ENCODE assay signal across 8 cellular contexts in the genomic region with DNA sequence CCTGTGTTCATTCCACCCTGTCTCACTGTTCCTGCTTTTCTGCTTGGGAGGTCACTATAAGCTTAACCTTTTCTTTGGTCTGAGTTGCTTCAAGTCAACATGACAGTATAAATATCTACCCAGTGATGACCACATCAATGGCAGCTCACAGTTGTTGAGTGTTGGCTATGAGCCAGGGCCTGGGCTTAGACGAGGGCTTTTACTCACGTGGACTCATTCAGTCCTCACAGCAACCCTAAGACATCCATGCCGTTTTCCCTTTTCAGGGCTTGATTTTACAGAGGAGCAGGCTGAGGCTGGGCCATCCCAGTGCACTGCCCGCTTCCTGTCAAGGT. TPM values are rescaled to one million over a fixed set of nuclear protein-coding genes. Genes with fewer than 3 reads are reported as not detected.
A peak's percentile ranks its signal among the peaks of the same experiment; 100 is the strongest.
DNase-seq lines count a peak whose midpoint lies in the region; ATAC-seq and TF ChIP-seq lines count a peak whose summit lies in the region.

No MANE protein-coding gene starts in this region.

- peak; percentile 20 for DNase-seq in CD1c-positive myeloid dendritic cell (ENCODE audit: extremely low spot score)
- peak; percentile 87 for DNase-seq in NCI-H2227 treated with DMSO at 0.1 percent for 48 hours (lab: John Stamatoyannopoulos, UW)
- no peak for DNase-seq in naive B cell
- DNase-seq in NK-92 treated with Interleukin-12 subunit alpha and Interleukin-12 subunit beta, amount 100 ng/mL, for 24 hours (lab: John Stamatoyannopoulos, UW), result no peak
- no peak for DNase-seq in SW 1271 (lab: John Stamatoyannopoulos, UW)
- DNase-seq in GM13977 (ENCODE audit: low spot score), result no peak

- peak overlapping the region; percentile 21 for H3K27ac ChIP-seq in cingulate gyrus (ENCODE audit: low read depth, low read length)

- ATAC-seq in naive B cell (ENCODE audit: low read depth in 2 of 2) (no peak), GM19324 (IDR thresholded peaks at IDR 0.05; ENCODE audit: low FRiP score, unreplicated experiment) (no peak)

- peaks cover 12 to 15% of the 10 kb centered on the region in 2 donors for H3K36me3 Mint-ChIP-seq in naive B cell

- H3K4me3 Mint-ChIP-seq in naive B cell, result no peak overlapping the region

- H3K4me1 Mint-ChIP-seq in naive B cell, result peaks cover 50 to 83% (median 69%) of the 10 kb centered on the region in 3 donors

- no peak for TF ChIP-seq CTCF in GM13977 (IDR thresholded peaks at IDR 0.05; ENCODE audit: extremely low read depth, insufficient read depth, missing control alignments)

- in situ Hi-C loops in GM13977 (cut with MboI; ENCODE audit: low pct_unique_long_range_greater_than_20kb, low sequenced_read_pairs, unreplicated experiment), result no loop called here

- peak overlapping the region in 4 of 6 donors; percentile 96 to 99 (median 98) for H3K27ac Mint-ChIP-seq in naive B cell

- no peaks in the 10 kb centered on the region for H3K9me3 Mint-ChIP-seq in naive B cell

- H3K27me3 Mint-ChIP-seq in naive B cell, result no peaks in the 10 kb centered on the region

RNA-seq across cellular contexts. Expression of gene CCDC97, which starts 10.2 kb away (rescaled TPM):
- polyA plus RNA-seq in naive B cell (ENCODE audit: low read depth in 6 of 6), result 10 to 100 TPM; 19.8 to 37.2 (median 31.7) TPM

RNA-seq across cellular contexts. Expression of gene HNRNPUL1, which starts 35.5 kb away (rescaled TPM):
- 10 to 100 TPM; 26.2 to 85.3 (median 54.4) TPM for polyA plus RNA-seq in naive B cell (ENCODE audit: low read depth in 6 of 6)

RNA-seq across cellular contexts. Expression of gene TGFB1, which starts 54.0 kb away (rescaled TPM):
- 10 to 100 TPM; 20.1 to 61.9 (median 35.4) TPM for polyA plus RNA-seq in naive B cell (ENCODE audit: low read depth in 6 of 6)

Comparison
In these comparisons a context has a peak if more than half of its experiments do, and no peak if none do; other contexts are left out.
1. DNase-seq: peak in CD1c-positive myeloid dendritic cell (single experiment) and NCI-H2227 treated with DMSO at 0.1 percent for 48 hours (single experiment); none in naive B cell (single experiment), NK-92 treated with Interleukin-12 subunit alpha and Interleukin-12 subunit beta, amount 100 ng/mL, for 24 hours (single experiment), SW 1271 (0 of 2) and GM13977 (single experiment).